ENCODE assay signal across 12 cellular contexts in genomic region chr11:117225553-117226170, GRCh38.
"Had no signal": no experiment of that assay in that cellular context is flagged by ENCODE, and none has a peak within 500 bp of the region (broad histone marks: within the 10 kb centered on the region; RNA-seq: fewer than 3 reads in every experiment).

No MANE protein-coding gene starts in this region.

- H3K27ac Mint-ChIP-seq: endodermal cell, WTC11 had no signal

- H3K27ac ChIP-seq: epithelial cell of prostate, foreskin keratinocyte, left lung, ovary had no signal

- H3K27me3 Mint-ChIP-seq: activated CD8-positive, alpha-beta T cell treated with anti-CD3 and anti-CD28 coated beads for 36 hours had no signal

- DNase-seq: left lung had no signal

- H3K4me1 ChIP-seq: foreskin keratinocyte had no signal

- H3K36me3 ChIP-seq: ovary had no signal

- H3K9me3 Mint-ChIP-seq: activated CD8-positive, alpha-beta T cell treated with anti-CD3 and anti-CD28 coated beads for 36 hours; activated naive CD4-positive, alpha-beta T cell treated with anti-CD3 and anti-CD28 coated beads, Interleukin-2, amount 50 U/mL, for 72 hours; activated T-cell treated with anti-CD3 and anti-CD28 coated beads, Interleukin-2, amount 50 U/mL, for 4 hours; endodermal cell; stimulated activated effector memory CD8-positive, alpha-beta T cell treated with anti-CD3 and anti-CD28 coated beads, Interleukin-12 subunit alpha, Interleukin-12 subunit beta, amount 100 ng/mL, for 72 hours; WTC11 had no signal

- H3K9me3 ChIP-seq: left lung, ovary had no signal

- H3K4me3 ChIP-seq: left lung, ovary had no signal

- H3K4me3 Mint-ChIP-seq: activated CD8-positive, alpha-beta T cell treated with anti-CD3 and anti-CD28 coated beads for 36 hours; endodermal cell; stimulated activated effector memory CD8-positive, alpha-beta T cell treated with anti-CD3 and anti-CD28 coated beads, Interleukin-12 subunit alpha, Interleukin-12 subunit beta, amount 100 ng/mL, for 72 hours; WTC11 had no signal

- FAIRE-seq: bronchial epithelial cell had no signal

- H3K27me3 ChIP-seq: dorsolateral prefrontal cortex, foreskin keratinocyte, left lung, ovary had no signal
